ENCODE assay signal across 17 cellular contexts in the genomic region with DNA sequence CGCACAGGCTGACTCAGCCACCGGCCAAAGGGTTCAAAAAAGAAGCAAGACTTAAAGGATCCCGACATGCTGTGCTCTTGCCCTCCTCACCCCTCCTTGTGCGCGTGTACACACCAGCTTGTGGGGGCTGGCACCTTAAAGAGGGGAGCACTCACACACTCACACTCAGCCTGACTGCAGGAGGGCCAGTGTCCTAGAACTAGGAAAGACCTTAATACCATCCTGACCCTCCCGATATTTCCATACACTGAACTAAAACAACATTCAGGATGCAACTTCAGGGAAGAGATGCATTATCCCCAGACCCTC. TPM values are rescaled to one million over a fixed set of nuclear protein-coding genes. Genes with fewer than 3 reads are reported as not detected.
DNase-seq lines count a peak whose midpoint lies in the region; ATAC-seq and TF ChIP-seq lines count a peak whose summit lies in the region.
"Had no signal": no experiment of that assay in that cellular context is flagged by ENCODE, and none has a peak within 500 bp of the region (broad histone marks: within the 10 kb centered on the region; RNA-seq: fewer than 3 reads in every experiment).

No MANE protein-coding gene starts in this region.

- H3K4me1 ChIP-seq in IMR-90 (ENCODE audit: control insufficient read depth, insufficient read depth, low read length) = peaks cover 41% of the 10 kb centered on the region
- H3K4me1 ChIP-seq in duodenal mucosa (ENCODE audit: control insufficient read depth in 1 of 2, insufficient read depth in 2 of 2, low read length in 2 of 2) = peaks cover 74 to 88% of the 10 kb centered on the region in 2 donors
- peaks cover 23 to 94% (median 83%) of the 10 kb centered on the region in 5 donors for H3K4me1 ChIP-seq in subcutaneous abdominal adipose tissue (ENCODE audit: control insufficient read depth in 5 of 5, insufficient read depth in 5 of 5, low read length in 5 of 5)

- peak overlapping the region; percentile 82 for H2AFZ ChIP-seq in IMR-90 (replicated peaks; ENCODE audit: low read length, poor library complexity)
- H2AFZ ChIP-seq: PC-9 had no signal

- peak overlapping the region; percentile 82 for H3K14ac ChIP-seq in IMR-90 (replicated peaks; ENCODE audit: low read depth, low read length)

- peaks cover 9% of the 10 kb centered on the region for H3K36me3 Mint-ChIP-seq in mesothelial cell of epicardium
- H3K36me3 Mint-ChIP-seq: CD14-positive monocyte had no signal

- peak overlapping the region; percentile 19; the same call in 1 of the 2 replicates for H3K4me2 ChIP-seq in IMR-90 (ENCODE audit: low read depth, low read length)
- H3K4me2 ChIP-seq: PC-9 had no signal

- peak overlapping the region; percentile 50; the same call in 1 of the 2 replicates for H4K5ac ChIP-seq in IMR-90 (ENCODE audit: low read depth, low read length)

- H2BK15ac ChIP-seq in IMR-90 (ENCODE audit: low read depth, low read length) = peak overlapping the region; percentile 92

- no peak for TF ChIP-seq RAD21 in IMR-90 (IDR thresholded peaks at IDR 0.05; ENCODE audit: low read length)

- TF ChIP-seq CTCF in IMR-90 (conservative IDR thresholded peaks at IDR 0.05; ENCODE audit: low read depth, low read length) (no peak), mesothelial cell of epicardium (IDR thresholded peaks at IDR 0.05; ENCODE audit: unreplicated experiment) (no peak)

- H2BK5ac ChIP-seq in IMR-90 (ENCODE audit: low read depth, low read length, poor library complexity, severe bottlenecking) = peak overlapping the region; percentile 80

- POLR2A ChIA-PET in IMR-90 (lab: Charles Lee; ENCODE audit: unreplicated experiment) = interaction anchor here (0.6 kb wide), 1 partner anchor 151 kb away, joined by 6 read pairs; no protein-coding TSS in a partner anchor

- peak overlapping the region; percentile 70 for H3K27ac ChIP-seq in IMR-90 (ENCODE audit: insufficient read depth, low read length)
- H3K27ac ChIP-seq in duodenal mucosa (ENCODE audit: low read depth, low read length) = peak overlapping the region; percentile 76
- H3K27ac ChIP-seq in subcutaneous abdominal adipose tissue (ENCODE audit: low read depth, low read length) = peak overlapping the region; percentile 100
- H3K27ac ChIP-seq: PC-9 had no signal

- in situ Hi-C loops in IMR-90 (cut with MboI; ENCODE audit: low sequenced_read_pairs) = no loop called here

- BruUV-seq in IMR-90 (replicated peaks; lab: Mats Ljungman, UMichigan) = no TSS peak

- H3K79me1 ChIP-seq in IMR-90 (ENCODE audit: low read depth in 1 of 2, low read length in 2 of 2) = peaks cover 39 to 94% of the 10 kb centered on the region in 2 experiments

- H3K23ac ChIP-seq in IMR-90 (ENCODE audit: low read depth, low read length) = peak overlapping the region; percentile 82; the same call in 1 of the 2 replicates

- no peaks in the 10 kb centered on the region for H3K9me3 Mint-ChIP-seq in mesothelial cell of epicardium

- dilution Hi-C loops in IMR-90 (cut with HindIII; ENCODE audit: low sequenced_read_pairs, unreplicated experiment) = no loop called here

- H2BK120ac ChIP-seq in IMR-90 (ENCODE audit: low read depth, low read length) = peak overlapping the region; percentile 64

- CTCF ChIA-PET in IMR-90 (lab: Yijun Ruan, JAX) = interaction anchor here (0.6 to 0.7 kb wide), 2 partner anchors 33 to 274 kb away, joined by 3 to 4 read pairs; no protein-coding TSS in a partner anchor

- peaks cover 51% of the 10 kb centered on the region for H4K20me1 ChIP-seq in IMR-90 (ENCODE audit: insufficient read depth, low read length)

- no CpG with 5 or more reads among the region's 6 CpGs for WGBS in IMR-90 (ENCODE audit: extremely low coverage in 2 of 2, insufficient read length in 1 of 2), 2 experiments

- peak overlapping the region; percentile 65 for H2AK5ac ChIP-seq in IMR-90 (ENCODE audit: low read depth, low read length)

- no peaks in the 10 kb centered on the region for H3K9me3 ChIP-seq in IMR-90 (ENCODE audit: control insufficient read depth, insufficient read depth, low read length)
- no peaks in the 10 kb centered on the region for H3K9me3 ChIP-seq in duodenal mucosa (ENCODE audit: control insufficient read depth in 1 of 2, low read length in 2 of 2)
- no peaks in the 10 kb centered on the region for H3K9me3 ChIP-seq in subcutaneous abdominal adipose tissue (ENCODE audit: control insufficient read depth in 5 of 5, low read length in 5 of 5)

- peak overlapping the region; percentile 38 for H2AK9ac ChIP-seq in IMR-90 (replicated peaks; ENCODE audit: low read depth, low read length, poor library complexity)

- H3K4ac ChIP-seq in IMR-90 (ENCODE audit: low read depth, low read length) = peak overlapping the region; percentile 94

- H3K9ac ChIP-seq in IMR-90 (ENCODE audit: low read depth, low read length) (peak overlapping the region; percentile 25), duodenal mucosa (ENCODE audit: low read depth in 1 of 2, low read length in 2 of 2) (peak overlapping the region; percentile 43 to 54), subcutaneous abdominal adipose tissue (ENCODE audit: low read length in 5 of 5) (peak overlapping the region in 2 of 5 donors; percentile 77 to 95)

- no peak overlapping the region for H3K4me3 ChIP-seq in IMR-90 (ENCODE audit: insufficient read depth, low read depth, low read length)
- H3K4me3 ChIP-seq in duodenal mucosa (ENCODE audit: low read depth in 1 of 2, low read length in 2 of 2) = peak overlapping the region in 1 of 2 donors; percentile 16
- H3K4me3 ChIP-seq in subcutaneous abdominal adipose tissue (ENCODE audit: low read depth in 1 of 5, low read length in 5 of 5) = peak overlapping the region in 2 of 5 donors; percentile 39 to 62
- H3K4me3 ChIP-seq: PC-9 had no signal

- peak overlapping the region; percentile 69 to 77 for H4K8ac ChIP-seq in IMR-90 (ENCODE audit: low read depth in 2 of 2, low read length in 2 of 2)

- ATAC-seq in IMR-90 (ENCODE audit: low read depth) = no peak
- no peak for ATAC-seq in GM21528 (IDR thresholded peaks at IDR 0.05; ENCODE audit: low FRiP score, unreplicated experiment)

- peak overlapping the region; percentile 49 for H3K18ac ChIP-seq in IMR-90 (ENCODE audit: low read depth, low read length)

- H3K27me3 ChIP-seq in IMR-90 (ENCODE audit: control insufficient read depth, insufficient read depth, low read length) (no peaks in the 10 kb centered on the region), duodenal mucosa (ENCODE audit: control insufficient read depth in 1 of 2, insufficient read depth in 2 of 2, low read length in 2 of 2) (no peaks in the 10 kb centered on the region), subcutaneous abdominal adipose tissue (ENCODE audit: control insufficient read depth in 5 of 5, insufficient read depth in 4 of 5, low read length in 5 of 5) (no peaks in the 10 kb centered on the region)

- H3K27me3 Mint-ChIP-seq in mesothelial cell of epicardium (ENCODE audit: low read depth) = no peaks in the 10 kb centered on the region

- DNase-seq in IMR-90 (no peak), mesothelial cell of epicardium (ENCODE audit: low spot score in 2 of 2, unreplicated experiment in 2 of 2) (no peak), 8988T (no peak), foreskin melanocyte (no peak), iPS-NIHi7 (ENCODE audit: extremely low spot score) (no peak)
- DNase-seq: activated CD4-positive, alpha-beta T cell treated with anti-CD3 and anti-CD28 coated beads for 1 hour; activated T-cell treated with anti-CD3 and anti-CD28 coated beads, Interleukin-2, amount 50 U/mL, for 1 hour; amniotic stem cell; effector CD8-positive, alpha-beta T cell; NCI-H1436 treated with DMSO at 0.1 percent for 48 hours; NCI-H510A; PC-9 had no signal

- peak overlapping the region; percentile 45; the same call in 1 of the 2 replicates for H4K91ac ChIP-seq in IMR-90 (ENCODE audit: insufficient read depth, low read depth, low read length)

- peaks cover 75% of the 10 kb centered on the region for H3K36me3 ChIP-seq in IMR-90 (ENCODE audit: control insufficient read depth, insufficient read depth, low read length)
- H3K36me3 ChIP-seq in duodenal mucosa (ENCODE audit: control insufficient read depth in 1 of 2, insufficient read depth in 2 of 2, low read length in 2 of 2) = peaks cover 11 to 18% of the 10 kb centered on the region in 2 donors
- H3K36me3 ChIP-seq in subcutaneous abdominal adipose tissue (ENCODE audit: control insufficient read depth in 5 of 5, insufficient read depth in 5 of 5, low read length in 5 of 5) = peaks cover 4 to 57% (median 51%) of the 10 kb centered on the region in 5 donors

- peak overlapping the region; percentile 63 for H3K27ac Mint-ChIP-seq in mesothelial cell of epicardium
- H3K27ac Mint-ChIP-seq: CD14-positive monocyte had no signal

- peaks cover 63% of the 10 kb centered on the region for H3K4me1 Mint-ChIP-seq in mesothelial cell of epicardium

- peak overlapping the region; percentile 57 for H3K56ac ChIP-seq in IMR-90 (ENCODE audit: extremely low read depth, insufficient read depth, low read length)

- no peak for TF ChIP-seq POLR2A in IMR-90 (IDR thresholded peaks at IDR 0.05; ENCODE audit: low read depth, low read length)

- intact Hi-C loops in IMR-90 (cut with micrococcal nuclease) = no loop called here

- peak overlapping the region; percentile 30 for H3K4me3 Mint-ChIP-seq in mesothelial cell of epicardium
- H3K4me3 Mint-ChIP-seq: CD14-positive monocyte had no signal

- H2BK20ac ChIP-seq in IMR-90 (ENCODE audit: low read depth, low read length) = peak overlapping the region; percentile 48; the same call in 1 of the 2 replicates

- H3K9me1 ChIP-seq in IMR-90 (ENCODE audit: insufficient read depth, low read length) = peaks cover 33% of the 10 kb centered on the region

TF ChIP-seq in IMR-90, 13 proteins besides CTCF, POLR2A, EP300 and RAD21 (continues in another document):
- TF ChIP-seq RFX5 (IDR thresholded peaks at IDR 0.05; ENCODE audit: low read depth, low read length) (no peak), CHD1 (IDR thresholded peaks at IDR 0.05; ENCODE audit: low read depth, low read length) (no peak), FOS (IDR thresholded peaks at IDR 0.05; ENCODE audit: low read depth, low read length) (no peak), BHLHE40 (IDR thresholded peaks at IDR 0.05; ENCODE audit: low read depth, low read length) (no peak), MXI1 (IDR thresholded peaks at IDR 0.05; ENCODE audit: borderline replicate concordance, low read depth, low read length) (no peak), SMC3 (IDR thresholded peaks at IDR 0.05; ENCODE audit: low read depth, low read length) (no peak)
- TF ChIP-seq, protein P1, sequence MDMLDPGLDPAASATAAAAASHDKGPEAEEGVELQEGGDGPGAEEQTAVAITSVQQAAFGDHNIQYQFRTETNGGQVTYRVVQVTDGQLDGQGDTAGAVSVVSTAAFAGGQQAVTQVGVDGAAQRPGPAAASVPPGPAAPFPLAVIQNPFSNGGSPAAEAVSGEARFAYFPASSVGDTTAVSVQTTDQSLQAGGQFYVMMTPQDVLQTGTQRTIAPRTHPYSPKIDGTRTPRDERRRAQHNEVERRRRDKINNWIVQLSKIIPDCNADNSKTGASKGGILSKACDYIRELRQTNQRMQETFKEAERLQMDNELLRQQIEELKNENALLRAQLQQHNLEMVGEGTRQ (IDR thresholded peaks at IDR 0.05; ENCODE audit: low read depth, low read length) = no peak

RNA-seq across cellular contexts. Expression of a gene that starts 5.6 kb away (rescaled TPM):
- total RNA-seq in IMR-90 (2012; rRNA removed) (50.3 and 55.6 TPM in 2 replicates), mesothelial cell of epicardium (112 to 131 TPM (median 123 TPM) in 3 replicates)
- 67.4 and 95.7 TPM in 2 replicates for polyA plus RNA-seq in IMR-90 (2012; rRNA removed)
- 40.2 and 112 TPM in 2 replicates for polyA plus RNA-seq in IMR-90 (2012; cell fraction: cytosol; rRNA removed)
- polyA plus RNA-seq in IMR-90 (2012; cell fraction: nucleus; rRNA removed; ENCODE audit: low replicate concordance) = 310 and 597 TPM in 2 replicates
- polyA plus RNA-seq: CD14-positive monocyte, keratinocyte had no signal
